ENCODE assay signal across 31 cellular contexts in genomic region chr13:68173111-68173510, GRCh38.
DNase-seq lines count a peak whose midpoint lies in the region; FAIRE-seq and TF ChIP-seq lines count a peak whose summit lies in the region.
"Had no signal": no experiment of that assay in that cellular context is flagged by ENCODE, and none has a peak within 500 bp of the region (broad histone marks: within the 10 kb centered on the region; RNA-seq: fewer than 3 reads in every experiment).

No MANE protein-coding gene starts in this region.

- H3K36me3 ChIP-seq in small intestine (ENCODE audit: control insufficient read depth in 2 of 2, insufficient read depth in 2 of 2, low read length in 2 of 2) = no peaks in the 10 kb centered on the region
- H3K36me3 ChIP-seq: breast epithelium, colonic mucosa, esophagus muscularis mucosa, gastrocnemius medialis, lower lobe of right lung, right lobe of liver, thyroid gland had no signal

- no peak for TF ChIP-seq CTCF in astrocyte of the spinal cord (IDR thresholded peaks at IDR 0.05; ENCODE audit: low read depth, low read length)

- no peaks in the 10 kb centered on the region for H3K4me1 ChIP-seq in small intestine (ENCODE audit: control insufficient read depth in 2 of 2, insufficient read depth in 1 of 2, low read depth in 1 of 2, low read length in 1 of 2)
- H3K4me1 ChIP-seq: breast epithelium, colonic mucosa, gastrocnemius medialis, lower lobe of right lung, right lobe of liver, thyroid gland had no signal

- FAIRE-seq in small intestine (lab: Jason Lieb, UNC) = no peak
- FAIRE-seq: D721Med, TTC549 had no signal

- WGBS in small intestine, 3 donors = 35 to 65% (median 40%) methylated on average over 2 of the region's 2 CpGs

- no peaks in the 10 kb centered on the region for H3K9me3 ChIP-seq in small intestine (ENCODE audit: control insufficient read depth, low read depth)
- H3K9me3 ChIP-seq: colonic mucosa, esophagus muscularis mucosa, gastrocnemius medialis, lower lobe of right lung, mucosa of descending colon, right lobe of liver, thyroid gland had no signal

- no peak overlapping the region for H3K27ac ChIP-seq in small intestine (ENCODE audit: low read depth in 1 of 2, low read length in 1 of 2)
- H3K27ac ChIP-seq: breast epithelium, colonic mucosa, esophagus muscularis mucosa, gastrocnemius medialis, lower lobe of right lung, PC-9, right lobe of liver, thyroid gland had no signal

- DNase-seq in HCEC 1CT = peak; percentile 48
- DNase-seq in MV-4-11 (lab: John Stamatoyannopoulos, UW) = peak; percentile 77
- DNase-seq in astrocyte of the spinal cord (ENCODE audit: low read depth, low spot score) = peak; percentile 83
- DNase-seq in kidney tubule cell (ENCODE audit: low spot score) = peak; percentile 37
- DNase-seq in NCI-H446 (lab: John Stamatoyannopoulos, UW) = no peak
- no peak for DNase-seq in activated naive CD4-positive, alpha-beta T cell (lab: John Stamatoyannopoulos, UW)
- DNase-seq in small intestine = no peak
- DNase-seq: activated CD4-positive, alpha-beta memory T cell treated with anti-CD3 and anti-CD28 coated beads, Interleukin-2, amount 10 ng/mL, durations not matched to agents 7 days and 5 days; activated naive CD8-positive, alpha-beta T cell treated with anti-CD3 and anti-CD28 coated beads, Interleukin-2, amount 50 U/mL, for 24 hours; CD4-positive, CD25-positive, alpha-beta regulatory T cell; colonic mucosa; effector memory CD4-positive, alpha-beta T cell; gastrocnemius medialis; HFFc6; hypothalamus; KG1; lower lobe of right lung; mucosa of descending colon; NCI-H1092; NCI-H187; NCI-H748 treated with DMSO at 0.1 percent for 48 hours; nephron progenitor cell; PC-9; right lobe of liver; SHP77 treated with DMSO at 0.1 percent for 48 hours; T-cell; thyroid gland had no signal

- in situ Hi-C loops in astrocyte of the spinal cord (cut with HindIII; ENCODE audit: low sequenced_read_pairs) = no loop called here

- no peaks in the 10 kb centered on the region for H3K27me3 ChIP-seq in small intestine (ENCODE audit: control insufficient read depth in 2 of 2, insufficient read depth in 2 of 2, low read length in 2 of 2)
- H3K27me3 ChIP-seq: breast epithelium, colonic mucosa, esophagus muscularis mucosa, gastrocnemius medialis, right lobe of liver, thyroid gland had no signal

- H3K4me3 ChIP-seq in astrocyte of the spinal cord (ENCODE audit: low read depth, low read length) (no peak overlapping the region), small intestine (ENCODE audit: low read depth in 1 of 2, low read length in 2 of 2) (no peak overlapping the region)
- H3K4me3 ChIP-seq: breast epithelium, colonic mucosa, esophagus muscularis mucosa, gastrocnemius medialis, lower lobe of right lung, mucosa of descending colon, PC-9, right lobe of liver, thyroid gland had no signal

Comparison
In these comparisons a context has a peak if more than half of its experiments do, and no peak if none do; other contexts are left out.
1. DNase-seq: peak in HCEC 1CT (single experiment), MV-4-11 (single experiment), astrocyte of the spinal cord (single experiment) and kidney tubule cell (single experiment); none in NCI-H446 (0 of 2), activated naive CD4-positive, alpha-beta T cell (0 of 4) and small intestine (single experiment).